ENCODE assay signal across 30 cellular contexts in genomic region chr4:74047152-74047551, GRCh38. TPM values are rescaled to one million over a fixed set of nuclear protein-coding genes. Genes with fewer than 3 reads are reported as not detected.
"Had no signal": no experiment of that assay in that cellular context is flagged by ENCODE, and none has a peak within 500 bp of the region (broad histone marks: within the 10 kb centered on the region; RNA-seq: fewer than 3 reads in every experiment).

No MANE protein-coding gene starts in this region.

- DNase-seq: stimulated activated CD4-positive, alpha-beta T cell treated with anti-CD3 and anti-CD28 coated beads, Interleukin-2, amount 100 ng/mL, for 48 hours; stimulated activated CD4-positive, alpha-beta T cell treated with anti-CD3 and anti-CD28 coated beads, Interleukin-4, amount 100 ng/mL, for 1 hour; stimulated activated CD4-positive, alpha-beta T cell treated with anti-CD3 and anti-CD28 coated beads, Interleukin-4, amount 100 ng/mL, for 24 hours; stimulated activated CD4-positive, alpha-beta T cell treated with anti-CD3 and anti-CD28 coated beads, Interleukin-4, amount 100 ng/mL, for 4 hours; stimulated activated CD8-positive, alpha-beta memory T cell treated with anti-CD3 and anti-CD28 coated beads, Interleukin-4, amount 100 ng/mL, for 48 hours; stimulated activated naive B cell treated with anti-CD40 and anti-IgM and Interleukin-4, amounts not matched to agents 10 μg/mL and 1 μg/mL and 100 μg/mL, for 72 hours; stimulated activated naive CD4-positive, alpha-beta T cell; stimulated activated naive CD4-positive, alpha-beta T cell treated with Interleukin-2 at 50 U/mL for 16 hours; stimulated activated naive CD8-positive, alpha-beta T cell treated with anti-CD3 and anti-CD28 coated beads, Interleukin-15, amount 100 ng/mL, for 72 hours; stimulated activated naive CD8-positive, alpha-beta T cell treated with anti-CD3 and anti-CD28 coated beads, Interleukin-15, Interleukin-2, amounts not matched to agents 100 U/mL and 50 U/mL, for 24 hours; stomach; substantia nigra; testis; thyroid gland; tibial artery; transverse colon; trophoblast cell; upper lobe of left lung; upper lobe of right lung; uterus had no signal

- H3K4me1 ChIP-seq: stomach, suprapubic skin, testis, thyroid gland, tibial artery, tibial nerve, upper lobe of left lung, upper lobe of right lung, uterus, vagina had no signal

- H3K36me3 ChIP-seq: stomach, suprapubic skin, thoracic aorta, thyroid gland, tibial artery, tibial nerve, transverse colon, upper lobe of left lung, upper lobe of right lung, uterus, vagina had no signal

- H3K4me3 ChIP-seq: stomach, suprapubic skin, testis, thoracic aorta, thyroid gland, tibial artery, tibial nerve, transverse colon, upper lobe of left lung, upper lobe of right lung, uterus, vagina had no signal

- H3K27ac ChIP-seq: stomach, suprapubic skin, testis, thoracic aorta, thyroid gland, tibial artery, tibial nerve, transverse colon, upper lobe of left lung, upper lobe of right lung, uterus, vagina had no signal

- FAIRE-seq: urothelium cell line had no signal

- H3K27me3 ChIP-seq: stomach, suprapubic skin, testis, thyroid gland, tibial artery, tibial nerve, transverse colon, upper lobe of left lung, upper lobe of right lung, uterus, vagina had no signal

- ATAC-seq: stimulated activated effector memory CD8-positive, alpha-beta T cell treated with anti-CD3 and anti-CD28 coated beads, Interleukin-12 subunit alpha, Interleukin-12 subunit beta, amount 100 ng/mL, for 72 hours; stimulated activated memory B cell treated with anti-CD40 and anti-IgM and Interleukin-4, amounts not matched to agents 10 μg/mL and 1 μg/mL and 100 μg/mL, for 72 hours; stimulated activated naive B cell treated with anti-CD40 and anti-IgM and Interleukin-4, amounts not matched to agents 10 μg/mL and 1 μg/mL and 100 μg/mL, for 72 hours; stimulated activated naive CD8-positive, alpha-beta T cell treated with anti-CD3 and anti-CD28 coated beads, Interleukin-15, amount 100 ng/mL, for 72 hours; stimulated activated naive CD8-positive, alpha-beta T cell treated with anti-CD3 and anti-CD28 coated beads, Interleukin-15, Interleukin-2, amounts not matched to agents 100 U/mL and 50 U/mL, for 24 hours; upper lobe of right lung had no signal

- H3K9me3 ChIP-seq: testis, thyroid gland, upper lobe of right lung, uterus, vagina had no signal

RNA-seq across cellular contexts. Expression of gene CXCL3, which starts 8.7 kb away (rescaled TPM):
- total RNA-seq: temporal lobe, ureter, urinary bladder, vagina had no signal

RNA-seq across cellular contexts. Expression of gene CXCL5, which starts 48.7 kb away (rescaled TPM):
- total RNA-seq: suprapubic skin, thyroid gland, ureter, uterus, vagina had no signal

RNA-seq across cellular contexts. Expression of gene PPBP, which starts 59.2 kb away (rescaled TPM):
- total RNA-seq: suprapubic skin, testis, thoracic aorta, transverse colon, ureter, vagina had no signal
